In the genomic region with DNA sequence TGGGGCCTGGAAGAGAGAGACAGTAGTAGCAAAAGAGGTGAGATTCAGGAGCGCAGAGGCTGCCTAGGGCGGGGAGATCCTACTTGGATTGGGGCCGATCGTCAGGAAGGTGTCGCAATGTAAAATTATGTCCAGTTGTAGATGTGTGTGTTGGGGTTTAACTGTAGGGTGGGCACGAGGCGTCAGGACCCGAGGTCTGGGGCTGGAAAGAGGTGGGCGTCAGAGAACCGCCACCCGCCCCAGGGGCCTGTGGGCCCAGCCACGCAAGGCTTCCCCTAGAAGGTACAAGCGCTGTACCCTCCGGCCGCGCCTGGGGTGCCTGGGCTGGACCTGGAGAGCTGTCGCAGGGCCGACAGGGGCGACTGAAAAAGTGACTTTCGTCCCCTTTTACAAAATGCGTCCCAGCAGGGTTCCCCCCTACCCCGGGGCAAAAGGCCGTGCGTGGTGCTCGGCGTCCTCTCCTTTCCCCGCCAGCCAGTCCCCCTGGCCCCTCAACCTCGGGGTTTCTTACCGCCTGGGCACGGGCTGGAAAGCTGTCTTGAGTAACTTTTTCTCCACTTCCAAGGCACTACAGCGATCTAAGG, we compare ENCODE assay signal across 1 cellular context.
TF ChIP-seq lines count a peak whose summit lies in the region.

No MANE protein-coding gene starts in this region.

TF ChIP-seq in HEK293, 187 proteins besides CTCF, POLR2A, EP300 and RAD21 (continued from another document):
- TF ChIP-seq, protein P1, sequence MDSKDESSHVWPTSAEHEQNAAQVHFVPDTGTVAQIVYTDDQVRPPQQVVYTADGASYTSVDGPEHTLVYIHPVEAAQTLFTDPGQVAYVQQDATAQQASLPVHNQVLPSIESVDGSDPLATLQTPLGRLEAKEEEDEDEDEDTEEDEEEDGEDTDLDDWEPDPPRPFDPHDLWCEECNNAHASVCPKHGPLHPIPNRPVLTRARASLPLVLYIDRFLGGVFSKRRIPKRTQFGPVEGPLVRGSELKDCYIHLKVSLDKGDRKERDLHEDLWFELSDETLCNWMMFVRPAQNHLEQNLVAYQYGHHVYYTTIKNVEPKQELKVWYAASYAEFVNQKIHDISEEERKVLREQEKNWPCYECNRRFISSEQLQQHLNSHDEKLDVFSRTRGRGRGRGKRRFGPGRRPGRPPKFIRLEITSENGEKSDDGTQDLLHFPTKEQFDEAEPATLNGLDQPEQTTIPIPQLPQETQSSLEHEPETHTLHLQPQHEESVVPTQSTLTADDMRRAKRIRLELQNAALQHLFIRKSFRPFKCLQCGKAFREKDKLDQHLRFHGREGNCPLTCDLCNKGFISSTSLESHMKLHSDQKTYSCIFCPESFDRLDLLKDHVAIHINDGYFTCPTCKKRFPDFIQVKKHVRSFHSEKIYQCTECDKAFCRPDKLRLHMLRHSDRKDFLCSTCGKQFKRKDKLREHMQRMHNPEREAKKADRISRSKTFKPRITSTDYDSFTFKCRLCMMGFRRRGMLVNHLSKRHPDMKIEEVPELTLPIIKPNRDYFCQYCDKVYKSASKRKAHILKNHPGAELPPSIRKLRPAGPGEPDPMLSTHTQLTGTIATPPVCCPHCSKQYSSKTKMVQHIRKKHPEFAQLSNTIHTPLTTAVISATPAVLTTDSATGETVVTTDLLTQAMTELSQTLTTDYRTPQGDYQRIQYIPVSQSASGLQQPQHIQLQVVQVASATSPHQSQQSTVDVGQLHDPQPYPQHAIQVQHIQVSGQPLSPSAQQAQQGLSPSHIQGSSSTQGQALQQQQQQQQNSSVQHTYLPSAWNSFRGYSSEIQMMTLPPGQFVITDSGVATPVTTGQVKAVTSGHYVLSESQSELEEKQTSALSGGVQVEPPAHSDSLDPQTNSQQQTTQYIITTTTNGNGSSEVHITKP (tag by site-specific recombination; IDR thresholded peaks at IDR 0.05) = no peak
- TF ChIP-seq ZBTB8A (tag by site-specific recombination; IDR thresholded peaks at IDR 0.05) = no peak
- TF ChIP-seq, protein P2, sequence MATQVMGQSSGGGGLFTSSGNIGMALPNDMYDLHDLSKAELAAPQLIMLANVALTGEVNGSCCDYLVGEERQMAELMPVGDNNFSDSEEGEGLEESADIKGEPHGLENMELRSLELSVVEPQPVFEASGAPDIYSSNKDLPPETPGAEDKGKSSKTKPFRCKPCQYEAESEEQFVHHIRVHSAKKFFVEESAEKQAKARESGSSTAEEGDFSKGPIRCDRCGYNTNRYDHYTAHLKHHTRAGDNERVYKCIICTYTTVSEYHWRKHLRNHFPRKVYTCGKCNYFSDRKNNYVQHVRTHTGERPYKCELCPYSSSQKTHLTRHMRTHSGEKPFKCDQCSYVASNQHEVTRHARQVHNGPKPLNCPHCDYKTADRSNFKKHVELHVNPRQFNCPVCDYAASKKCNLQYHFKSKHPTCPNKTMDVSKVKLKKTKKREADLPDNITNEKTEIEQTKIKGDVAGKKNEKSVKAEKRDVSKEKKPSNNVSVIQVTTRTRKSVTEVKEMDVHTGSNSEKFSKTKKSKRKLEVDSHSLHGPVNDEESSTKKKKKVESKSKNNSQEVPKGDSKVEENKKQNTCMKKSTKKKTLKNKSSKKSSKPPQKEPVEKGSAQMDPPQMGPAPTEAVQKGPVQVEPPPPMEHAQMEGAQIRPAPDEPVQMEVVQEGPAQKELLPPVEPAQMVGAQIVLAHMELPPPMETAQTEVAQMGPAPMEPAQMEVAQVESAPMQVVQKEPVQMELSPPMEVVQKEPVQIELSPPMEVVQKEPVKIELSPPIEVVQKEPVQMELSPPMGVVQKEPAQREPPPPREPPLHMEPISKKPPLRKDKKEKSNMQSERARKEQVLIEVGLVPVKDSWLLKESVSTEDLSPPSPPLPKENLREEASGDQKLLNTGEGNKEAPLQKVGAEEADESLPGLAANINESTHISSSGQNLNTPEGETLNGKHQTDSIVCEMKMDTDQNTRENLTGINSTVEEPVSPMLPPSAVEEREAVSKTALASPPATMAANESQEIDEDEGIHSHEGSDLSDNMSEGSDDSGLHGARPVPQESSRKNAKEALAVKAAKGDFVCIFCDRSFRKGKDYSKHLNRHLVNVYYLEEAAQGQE (tag by site-specific recombination; IDR thresholded peaks at IDR 0.05) = no peak
